In the genomic region with DNA sequence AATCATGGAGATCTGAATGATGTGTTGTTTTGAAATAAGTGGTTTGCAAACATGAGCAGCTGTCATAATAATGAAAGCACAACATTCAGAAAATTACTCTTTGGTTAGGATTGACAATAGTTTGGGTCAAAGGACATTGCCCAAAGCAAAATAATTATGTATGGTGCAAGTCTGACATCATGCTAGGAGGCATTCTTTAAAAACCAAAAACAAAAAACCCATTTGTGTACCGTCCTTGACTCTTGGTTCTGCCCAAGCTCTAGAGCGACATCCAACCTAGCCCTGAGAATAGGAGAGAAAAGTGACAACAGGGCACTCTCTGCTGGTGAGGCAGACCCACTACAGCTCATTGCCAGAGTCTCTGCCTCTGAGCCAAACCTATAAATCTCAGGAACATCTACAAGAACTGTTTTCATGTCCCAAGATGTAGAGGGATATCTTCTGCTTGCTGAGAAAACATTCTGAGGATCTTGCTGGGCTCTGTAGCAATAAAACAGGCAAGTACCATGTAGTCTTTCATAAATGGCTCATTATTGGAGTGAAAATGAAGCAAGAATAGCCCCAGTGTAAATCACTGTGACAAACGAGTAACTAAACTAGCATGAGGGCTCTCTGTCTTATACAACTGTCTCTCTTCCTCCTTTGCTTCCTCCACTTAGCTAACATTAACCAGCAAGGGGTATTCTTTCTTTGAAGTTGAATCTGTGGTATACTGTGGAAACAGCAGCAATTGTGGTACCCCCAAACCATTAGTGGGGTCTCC, we compare ENCODE assay signal across 8 cellular contexts.
DNase-seq lines count a peak whose midpoint lies in the region; ATAC-seq and TF ChIP-seq lines count a peak whose summit lies in the region.

No MANE protein-coding gene starts in this region.

- H3K36me3 ChIP-seq in OCI-LY3 (replicated peaks; ENCODE audit: low read depth, low read length) (no peaks in the 10 kb centered on the region), heart right ventricle (no peaks in the 10 kb centered on the region), skeletal muscle satellite cell (ENCODE audit: insufficient read depth, low read length) (no peaks in the 10 kb centered on the region)

- no peak overlapping the region for H2AFZ ChIP-seq in OCI-LY3 (ENCODE audit: low read depth, low read length)

- WGBS in heart right ventricle, 2 donors = 30 to 47% methylated on average over 3 of the region's 3 CpGs

- H3K4me1 ChIP-seq in OCI-LY3 (ENCODE audit: low read length) (peaks cover 48% of the 10 kb centered on the region), heart right ventricle (peaks cover 0 to 22% (median 0%) of the 10 kb centered on the region in 9 donors), skeletal muscle satellite cell (ENCODE audit: control insufficient read depth, insufficient read depth, low read length) (no peaks in the 10 kb centered on the region)

- H3K4me2 ChIP-seq in OCI-LY3 (ENCODE audit: low read length) (peak overlapping the region; percentile 51), skeletal muscle satellite cell (ENCODE audit: low read length) (peak overlapping the region; percentile 10)

- no peaks in the 10 kb centered on the region for H4K20me1 ChIP-seq in OCI-LY3 (ENCODE audit: insufficient read depth, low read length)

- H3K9ac ChIP-seq in OCI-LY3 (ENCODE audit: low read length) = peak overlapping the region; percentile 2; the same call in 1 of the 2 replicates
- H3K9ac ChIP-seq in skeletal muscle satellite cell (ENCODE audit: low read depth, low read length) = no peak overlapping the region

- H3K27ac ChIP-seq in OCI-LY3 (ENCODE audit: low read length) (0 out of 2 replicates have a peak overlapping the region, but pooled peaks have one; percentile 7), heart right ventricle (no peak overlapping the region)

- H3K27me3 ChIP-seq in OCI-LY3 (ENCODE audit: low read depth, low read length) = peaks cover 12% of the 10 kb centered on the region; the same call in 1 of the 2 replicates
- H3K27me3 ChIP-seq in heart right ventricle = peaks cover 0 to 4% (median 0%) of the 10 kb centered on the region in 7 donors
- H3K27me3 ChIP-seq in skeletal muscle satellite cell (ENCODE audit: control insufficient read depth, insufficient read depth, low read length) = no peaks in the 10 kb centered on the region

- H3K9me3 ChIP-seq in OCI-LY3 (ENCODE audit: insufficient read depth, low read length) (no peaks in the 10 kb centered on the region), heart right ventricle (no peaks in the 10 kb centered on the region), skeletal muscle satellite cell (replicated peaks; ENCODE audit: low read length) (no peaks in the 10 kb centered on the region)

- ATAC-seq in GM21390 (IDR thresholded peaks at IDR 0.05; ENCODE audit: unreplicated experiment) (peak; percentile 44), heart right ventricle (peak in 7 of 8 donors; percentile 57 to 81 (median 78))

- intact Hi-C loops in heart right ventricle (cut with DNase I) = loop anchor here in 1 of 10 donors (5.0 kb wide), 1 partner anchor 472 kb away; no protein-coding TSS in a partner anchor

- TF ChIP-seq CTCF in OCI-LY3 (IDR thresholded peaks at IDR 0.05; ENCODE audit: low read depth, low read length) = peak; percentile 92
- peak; percentile 21 to 72 (median 58) for TF ChIP-seq CTCF in heart right ventricle (IDR thresholded peaks at IDR 0.05)

- H3K79me2 ChIP-seq in OCI-LY3 (ENCODE audit: low read length) = no peaks in the 10 kb centered on the region

- peak; percentile 57 for DNase-seq in DMS79 treated with DMSO at 0.1 percent for 48 hours (lab: John Stamatoyannopoulos, UW)
- peak; percentile 26 for DNase-seq in HS-27A (ENCODE audit: low read depth)
- peak; percentile 78 for DNase-seq in activated effector memory CD4-positive, alpha-beta T cell treated with anti-CD3 and anti-CD28 coated beads, Interleukin-2, amount 50 U/mL, for 16 hours
- no peak for DNase-seq in heart right ventricle
- DNase-seq in amniotic stem cell (lab: John Stamatoyannopoulos, UW) = no peak

- H3K4me3 ChIP-seq in OCI-LY3 (ENCODE audit: low read length) (peak overlapping the region; percentile 20; the same call in 1 of the 2 replicates), heart right ventricle (no peak overlapping the region), skeletal muscle satellite cell (ENCODE audit: low read length) (no peak overlapping the region)

Comparison
In these comparisons a context has a peak if more than half of its experiments do, and no peak if none do; other contexts are left out.
1. DNase-seq: peak in DMS79 treated with DMSO at 0.1 percent for 48 hours (single experiment), HS-27A (single experiment) and activated effector memory CD4-positive, alpha-beta T cell treated with anti-CD3 and anti-CD28 coated beads, Interleukin-2, amount 50 U/mL, for 16 hours (single experiment); none in heart right ventricle (0 of 2) and amniotic stem cell (single experiment).